In the genomic region with DNA sequence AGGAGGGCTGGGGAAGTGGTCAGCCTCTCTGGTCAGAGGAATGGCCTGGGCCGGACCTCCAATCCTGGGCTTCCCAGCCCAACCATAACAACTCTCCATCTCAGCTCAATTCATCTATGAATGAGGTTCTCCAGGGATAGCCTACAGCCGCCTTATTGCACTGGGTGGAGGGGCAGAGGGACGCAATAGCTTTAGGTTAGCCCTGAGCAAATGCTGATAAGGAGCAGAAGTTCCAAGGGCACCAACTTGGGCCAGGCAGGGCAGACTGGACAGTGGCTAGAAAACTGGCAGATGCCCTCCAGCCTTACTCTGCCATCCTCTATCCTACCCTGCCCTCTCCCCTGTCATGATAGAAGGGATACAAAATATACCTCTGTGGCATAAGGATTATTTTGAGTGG, we compare ENCODE assay signal across 26 cellular contexts.
"Had no signal": no experiment of that assay in that cellular context is flagged by ENCODE, and none has a peak within 500 bp of the region (broad histone marks: within the 10 kb centered on the region; RNA-seq: fewer than 3 reads in every experiment).

No MANE protein-coding gene starts in this region.

- DNase-seq: activated CD4-positive, alpha-beta memory T cell treated with anti-CD3 and anti-CD28 coated beads, Interleukin-2, amount 10 ng/mL, durations not matched to agents 7 days and 5 days; activated CD4-positive, alpha-beta T cell treated with anti-CD3 and anti-CD28 coated beads for 1 hour; activated CD4-positive, alpha-beta T cell treated with anti-CD3 and anti-CD28 coated beads, Interleukin-2, amount 10 ng/mL, durations not matched to agents 7 days and 5 days; activated CD8-positive, alpha-beta memory T cell treated with anti-CD3 and anti-CD28 coated beads, Interleukin-2, amount 50 U/mL, for 48 hours; activated naive CD8-positive, alpha-beta T cell treated with anti-CD3 and anti-CD28 coated beads, Interleukin-2, amount 50 U/mL, for 24 hours; activated T-cell treated with anti-CD3 and anti-CD28 coated beads, Interleukin-2, amount 50 U/mL, for 24 hours; amygdala; caudate nucleus; cortex of kidney; foreskin fibroblast; heart right ventricle; left lung; mesendoderm; naive B cell; nephron progenitor cell; nucleus accumbens; pancreas; psoas muscle; stimulated activated CD4-positive, alpha-beta T cell treated with anti-CD3 and anti-CD28 coated beads, Interleukin-15, amount 100 ng/mL, for 24 hours; stimulated activated CD4-positive, alpha-beta T cell treated with anti-CD3 and anti-CD28 coated beads, Interleukin-2, amount 100 ng/mL, for 24 hours; stimulated activated naive CD4-positive, alpha-beta T cell; transverse colon had no signal

- ATAC-seq: activated naive CD8-positive, alpha-beta T cell treated with anti-CD3 and anti-CD28 coated beads, Interleukin-2, amount 50 U/mL, for 24 hours; esophagus mucosa; heart right ventricle; left lung; pancreas; psoas muscle; WTC11 had no signal

- H3K9me3 ChIP-seq: heart right ventricle, left lung, pancreas, psoas muscle, transverse colon had no signal

- H3K27ac Mint-ChIP-seq: activated CD4-positive, alpha-beta memory T cell treated with anti-CD3 and anti-CD28 coated beads, Interleukin-2, amount 10 ng/mL, durations not matched to agents 7 days and 5 days; activated CD4-positive, alpha-beta T cell treated with anti-CD3 and anti-CD28 coated beads, Interleukin-2, amount 10 ng/mL, durations not matched to agents 7 days and 5 days; activated naive CD4-positive, alpha-beta T cell treated with anti-CD3 and anti-CD28 coated beads, Interleukin-2, amount 50 U/mL, for 24 hours; activated naive CD8-positive, alpha-beta T cell treated with anti-CD3 and anti-CD28 coated beads, Interleukin-2, amount 50 U/mL, for 24 hours; activated T-cell treated with anti-CD3 and anti-CD28 coated beads, Interleukin-2, amount 50 U/mL, for 24 hours; naive B cell; nephron progenitor cell; WTC11 had no signal

- H3K27me3 ChIP-seq: heart right ventricle, left lung, pancreas, transverse colon had no signal

- H3K9me3 Mint-ChIP-seq: activated CD4-positive, alpha-beta memory T cell treated with anti-CD3 and anti-CD28 coated beads, Interleukin-2, amount 10 ng/mL, durations not matched to agents 7 days and 5 days; activated CD4-positive, alpha-beta T cell treated with anti-CD3 and anti-CD28 coated beads, Interleukin-2, amount 10 ng/mL, durations not matched to agents 7 days and 5 days; activated naive CD4-positive, alpha-beta T cell treated with anti-CD3 and anti-CD28 coated beads, Interleukin-2, amount 50 U/mL, for 24 hours; activated naive CD8-positive, alpha-beta T cell treated with anti-CD3 and anti-CD28 coated beads, Interleukin-2, amount 50 U/mL, for 24 hours; activated T-cell treated with anti-CD3 and anti-CD28 coated beads, Interleukin-2, amount 50 U/mL, for 24 hours had no signal

- H3K4me1 ChIP-seq: pancreas, psoas muscle, transverse colon had no signal

- H3K27ac ChIP-seq: heart right ventricle, left lung, pancreas, psoas muscle, transverse colon had no signal

- H3K27me3 Mint-ChIP-seq: activated naive CD4-positive, alpha-beta T cell treated with anti-CD3 and anti-CD28 coated beads, Interleukin-2, amount 50 U/mL, for 24 hours had no signal

- H3K4me1 Mint-ChIP-seq: activated naive CD4-positive, alpha-beta T cell treated with anti-CD3 and anti-CD28 coated beads, Interleukin-2, amount 50 U/mL, for 24 hours; nephron progenitor cell had no signal

- H3K4me3 ChIP-seq: heart right ventricle, left lung, lung, pancreas, psoas muscle, transverse colon had no signal

- H3K4me3 Mint-ChIP-seq: activated CD4-positive, alpha-beta memory T cell treated with anti-CD3 and anti-CD28 coated beads, Interleukin-2, amount 10 ng/mL, durations not matched to agents 7 days and 5 days; activated CD4-positive, alpha-beta T cell treated with anti-CD3 and anti-CD28 coated beads, Interleukin-2, amount 10 ng/mL, durations not matched to agents 7 days and 5 days; activated naive CD4-positive, alpha-beta T cell treated with anti-CD3 and anti-CD28 coated beads, Interleukin-2, amount 50 U/mL, for 24 hours; activated naive CD8-positive, alpha-beta T cell treated with anti-CD3 and anti-CD28 coated beads, Interleukin-2, amount 50 U/mL, for 24 hours; activated T-cell treated with anti-CD3 and anti-CD28 coated beads, Interleukin-2, amount 50 U/mL, for 24 hours; naive B cell; nephron progenitor cell; WTC11 had no signal

- H3K36me3 ChIP-seq: heart right ventricle, left lung, pancreas, transverse colon had no signal

- H3K36me3 Mint-ChIP-seq: activated naive CD4-positive, alpha-beta T cell treated with anti-CD3 and anti-CD28 coated beads, Interleukin-2, amount 50 U/mL, for 24 hours; naive B cell had no signal
